8 cellular contexts compared by ENCODE assay signal in the genomic region with DNA sequence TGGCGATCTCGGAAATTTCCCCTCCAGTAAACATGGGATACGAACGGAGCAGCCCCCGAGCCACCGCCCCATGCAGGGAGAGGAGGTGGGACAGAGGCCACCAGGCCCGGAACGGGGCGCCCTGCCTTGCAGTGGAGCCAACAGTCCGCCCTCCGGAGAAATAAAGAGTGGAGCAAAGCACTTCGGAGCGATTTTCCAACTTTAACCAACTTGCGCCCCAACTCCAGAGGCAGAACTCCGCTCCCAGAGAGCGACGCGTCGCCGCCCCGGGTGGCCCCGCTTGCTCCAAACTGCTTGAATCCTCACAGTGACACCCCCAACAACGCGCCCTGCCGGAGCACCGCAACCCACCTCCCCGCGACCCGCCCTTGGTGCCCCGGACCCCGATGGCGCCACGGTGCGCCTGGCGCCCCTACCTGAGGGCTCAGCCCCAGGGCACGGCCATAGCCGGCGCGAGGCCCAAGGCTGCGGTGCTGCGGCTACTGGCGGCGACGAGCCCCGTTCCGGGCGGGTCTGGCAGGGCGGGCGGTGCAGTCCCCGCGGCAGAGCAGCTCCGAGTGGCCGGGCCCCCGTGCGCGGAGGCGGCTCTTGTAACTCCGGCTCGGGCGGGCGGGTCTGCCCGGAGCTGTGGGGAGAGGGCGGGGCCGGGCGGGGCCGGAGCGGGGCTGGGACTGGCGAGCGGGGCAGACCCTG. TPM values are rescaled to one million over a fixed set of nuclear protein-coding genes. Genes with fewer than 3 reads are reported as not detected.
DNase-seq lines count a peak whose midpoint lies in the region; ATAC-seq and TF ChIP-seq lines count a peak whose summit lies in the region.

A gene with protein sequence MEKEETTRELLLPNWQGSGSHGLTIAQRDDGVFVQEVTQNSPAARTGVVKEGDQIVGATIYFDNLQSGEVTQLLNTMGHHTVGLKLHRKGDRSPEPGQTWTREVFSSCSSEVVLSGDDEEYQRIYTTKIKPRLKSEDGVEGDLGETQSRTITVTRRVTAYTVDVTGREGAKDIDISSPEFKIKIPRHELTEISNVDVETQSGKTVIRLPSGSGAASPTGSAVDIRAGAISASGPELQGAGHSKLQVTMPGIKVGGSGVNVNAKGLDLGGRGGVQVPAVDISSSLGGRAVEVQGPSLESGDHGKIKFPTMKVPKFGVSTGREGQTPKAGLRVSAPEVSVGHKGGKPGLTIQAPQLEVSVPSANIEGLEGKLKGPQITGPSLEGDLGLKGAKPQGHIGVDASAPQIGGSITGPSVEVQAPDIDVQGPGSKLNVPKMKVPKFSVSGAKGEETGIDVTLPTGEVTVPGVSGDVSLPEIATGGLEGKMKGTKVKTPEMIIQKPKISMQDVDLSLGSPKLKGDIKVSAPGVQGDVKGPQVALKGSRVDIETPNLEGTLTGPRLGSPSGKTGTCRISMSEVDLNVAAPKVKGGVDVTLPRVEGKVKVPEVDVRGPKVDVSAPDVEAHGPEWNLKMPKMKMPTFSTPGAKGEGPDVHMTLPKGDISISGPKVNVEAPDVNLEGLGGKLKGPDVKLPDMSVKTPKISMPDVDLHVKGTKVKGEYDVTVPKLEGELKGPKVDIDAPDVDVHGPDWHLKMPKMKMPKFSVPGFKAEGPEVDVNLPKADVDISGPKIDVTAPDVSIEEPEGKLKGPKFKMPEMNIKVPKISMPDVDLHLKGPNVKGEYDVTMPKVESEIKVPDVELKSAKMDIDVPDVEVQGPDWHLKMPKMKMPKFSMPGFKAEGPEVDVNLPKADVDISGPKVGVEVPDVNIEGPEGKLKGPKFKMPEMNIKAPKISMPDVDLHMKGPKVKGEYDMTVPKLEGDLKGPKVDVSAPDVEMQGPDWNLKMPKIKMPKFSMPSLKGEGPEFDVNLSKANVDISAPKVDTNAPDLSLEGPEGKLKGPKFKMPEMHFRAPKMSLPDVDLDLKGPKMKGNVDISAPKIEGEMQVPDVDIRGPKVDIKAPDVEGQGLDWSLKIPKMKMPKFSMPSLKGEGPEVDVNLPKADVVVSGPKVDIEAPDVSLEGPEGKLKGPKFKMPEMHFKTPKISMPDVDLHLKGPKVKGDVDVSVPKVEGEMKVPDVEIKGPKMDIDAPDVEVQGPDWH (N-terminal part only) (minus strand): TSS at position 563 of the 693 bp plus-strand sequence. CDS start 10,708 bp downstream, outside the sequence.

- H3K9me3 ChIP-seq in colonic mucosa, result no peaks in the 10 kb centered on the region

- no peak for TF ChIP-seq EP300 in Ishikawa (IDR thresholded peaks at IDR 0.05; ENCODE audit: borderline replicate concordance)

- peak within 1 kb of the TSS; percentile 96 for H3K27ac ChIP-seq in colonic mucosa

- no peak for ATAC-seq in HG03439 (IDR thresholded peaks at IDR 0.05; ENCODE audit: unreplicated experiment)
- ATAC-seq in HG03571 (IDR thresholded peaks at IDR 0.05; ENCODE audit: unreplicated experiment), result no peak

- intact Hi-C loops in colonic mucosa (cut with DNase I), result no loop called here

- H3K36me3 ChIP-seq in colonic mucosa, result no peaks in the 10 kb centered on the region

- H3K4me1 ChIP-seq in colonic mucosa, result peaks cover 41% of the 10 kb centered on the region

- H3K4me3 ChIP-seq in WI38 (ENCODE audit: low read depth, low read length), result peak within 1 kb of the TSS; percentile 99
- H3K4me3 ChIP-seq in colonic mucosa, result peak within 1 kb of the TSS; percentile 67

- no peak for TF ChIP-seq RAD21 in Ishikawa (IDR thresholded peaks at IDR 0.05; ENCODE audit: low read depth)

- H3K9ac ChIP-seq in colonic mucosa (ENCODE audit: low read depth in 2 of 2, low read length in 2 of 2), result peak within 1 kb of the TSS; percentile 99

- DNase-seq in GF-D8 (lab: John Stamatoyannopoulos, UW), result peak; percentile 20
- DNase-seq in colonic mucosa, result peak; percentile 92
- DNase-seq in kidney tubule cell (ENCODE audit: low spot score), result peak; percentile 78
- peak; percentile 60 for DNase-seq in stimulated activated CD4-positive, alpha-beta T cell treated with anti-CD3 and anti-CD28 coated beads, Interleukin-4, amount 100 ng/mL, for 24 hours

- TF ChIP-seq CTCF in WI38 (IDR thresholded peaks at IDR 0.05; ENCODE audit: low read depth, low read length), result no peak
- TF ChIP-seq CTCF in colonic mucosa (IDR thresholded peaks at IDR 0.05), result no peak

- no peaks in the 10 kb centered on the region for H3K27me3 ChIP-seq in colonic mucosa

TF ChIP-seq in Ishikawa, 13 proteins besides CTCF, POLR2A, EP300 and RAD21:
- no peak for TF ChIP-seq TEAD4 (IDR thresholded peaks at IDR 0.05)
- TF ChIP-seq, protein P1, sequence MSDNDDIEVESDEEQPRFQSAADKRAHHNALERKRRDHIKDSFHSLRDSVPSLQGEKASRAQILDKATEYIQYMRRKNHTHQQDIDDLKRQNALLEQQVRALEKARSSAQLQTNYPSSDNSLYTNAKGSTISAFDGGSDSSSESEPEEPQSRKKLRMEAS (IDR thresholded peaks at IDR 0.05), result peak; percentile 16; the same call in 1 of the 2 replicates
- TF ChIP-seq FOXM1 (IDR thresholded peaks at IDR 0.05; ENCODE audit: borderline replicate concordance, low read depth), result no peak
- TF ChIP-seq EGR1 (IDR thresholded peaks at IDR 0.05), result peak; percentile 42
- TF ChIP-seq TAF1 (IDR thresholded peaks at IDR 0.05; ENCODE audit: low read depth), result peak; percentile 55; the same call in 1 of the 2 replicates
- TF ChIP-seq, protein P2, sequence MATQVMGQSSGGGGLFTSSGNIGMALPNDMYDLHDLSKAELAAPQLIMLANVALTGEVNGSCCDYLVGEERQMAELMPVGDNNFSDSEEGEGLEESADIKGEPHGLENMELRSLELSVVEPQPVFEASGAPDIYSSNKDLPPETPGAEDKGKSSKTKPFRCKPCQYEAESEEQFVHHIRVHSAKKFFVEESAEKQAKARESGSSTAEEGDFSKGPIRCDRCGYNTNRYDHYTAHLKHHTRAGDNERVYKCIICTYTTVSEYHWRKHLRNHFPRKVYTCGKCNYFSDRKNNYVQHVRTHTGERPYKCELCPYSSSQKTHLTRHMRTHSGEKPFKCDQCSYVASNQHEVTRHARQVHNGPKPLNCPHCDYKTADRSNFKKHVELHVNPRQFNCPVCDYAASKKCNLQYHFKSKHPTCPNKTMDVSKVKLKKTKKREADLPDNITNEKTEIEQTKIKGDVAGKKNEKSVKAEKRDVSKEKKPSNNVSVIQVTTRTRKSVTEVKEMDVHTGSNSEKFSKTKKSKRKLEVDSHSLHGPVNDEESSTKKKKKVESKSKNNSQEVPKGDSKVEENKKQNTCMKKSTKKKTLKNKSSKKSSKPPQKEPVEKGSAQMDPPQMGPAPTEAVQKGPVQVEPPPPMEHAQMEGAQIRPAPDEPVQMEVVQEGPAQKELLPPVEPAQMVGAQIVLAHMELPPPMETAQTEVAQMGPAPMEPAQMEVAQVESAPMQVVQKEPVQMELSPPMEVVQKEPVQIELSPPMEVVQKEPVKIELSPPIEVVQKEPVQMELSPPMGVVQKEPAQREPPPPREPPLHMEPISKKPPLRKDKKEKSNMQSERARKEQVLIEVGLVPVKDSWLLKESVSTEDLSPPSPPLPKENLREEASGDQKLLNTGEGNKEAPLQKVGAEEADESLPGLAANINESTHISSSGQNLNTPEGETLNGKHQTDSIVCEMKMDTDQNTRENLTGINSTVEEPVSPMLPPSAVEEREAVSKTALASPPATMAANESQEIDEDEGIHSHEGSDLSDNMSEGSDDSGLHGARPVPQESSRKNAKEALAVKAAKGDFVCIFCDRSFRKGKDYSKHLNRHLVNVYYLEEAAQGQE (IDR thresholded peaks at IDR 0.05; ENCODE audit: low read depth), result 0 out of 2 replicates have a peak, but pooled peaks have one; percentile 9
- TF ChIP-seq, protein P3, sequence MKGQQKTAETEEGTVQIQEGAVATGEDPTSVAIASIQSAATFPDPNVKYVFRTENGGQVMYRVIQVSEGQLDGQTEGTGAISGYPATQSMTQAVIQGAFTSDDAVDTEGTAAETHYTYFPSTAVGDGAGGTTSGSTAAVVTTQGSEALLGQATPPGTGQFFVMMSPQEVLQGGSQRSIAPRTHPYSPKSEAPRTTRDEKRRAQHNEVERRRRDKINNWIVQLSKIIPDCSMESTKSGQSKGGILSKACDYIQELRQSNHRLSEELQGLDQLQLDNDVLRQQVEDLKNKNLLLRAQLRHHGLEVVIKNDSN (IDR thresholded peaks at IDR 0.05), result no peak
- no peak for TF ChIP-seq CEBPB (IDR thresholded peaks at IDR 0.05)
- TF ChIP-seq TCF12 (IDR thresholded peaks at IDR 0.05; ENCODE audit: low read depth), result no peak
- no peak for TF ChIP-seq YY1 (IDR thresholded peaks at IDR 0.05; ENCODE audit: low read depth)
- TF ChIP-seq ZBTB7A (IDR thresholded peaks at IDR 0.05; ENCODE audit: low read depth), result 0 out of 2 replicates have a peak, but pooled peaks have one; percentile 5
- TF ChIP-seq NFIC (IDR thresholded peaks at IDR 0.05), result no peak
- no peak for TF ChIP-seq CREB1 (IDR thresholded peaks at IDR 0.05; ENCODE audit: low read depth)

RNA-seq across cellular contexts. Expression of the gene that starts here (rescaled TPM):
- 100 to 1,000 TPM; 458 to 631 TPM for total RNA-seq in colonic mucosa

Comparison
In these comparisons a context has a peak if more than half of its experiments do, and no peak if none do; other contexts are left out.
1. DNase-seq: peak in every context shown above with its lines; median percentile 92 in colonic mucosa; 78 in kidney tubule cell; 60 in stimulated activated CD4-positive, alpha-beta T cell treated with anti-CD3 and anti-CD28 coated beads, Interleukin-4, amount 100 ng/mL, for 24 hours; 20 in GF-D8.